ENCODE assay signal across 19 cellular contexts in genomic region chr10:85222300-85222699, GRCh38.
DNase-seq lines count a peak whose midpoint lies in the region; ATAC-seq and TF ChIP-seq lines count a peak whose summit lies in the region.
"Had no signal": no experiment of that assay in that cellular context is flagged by ENCODE, and none has a peak within 500 bp of the region (broad histone marks: within the 10 kb centered on the region; RNA-seq: fewer than 3 reads in every experiment).

No MANE protein-coding gene starts in this region.

- H3K4me3 ChIP-seq in breast epithelium (no peak overlapping the region), Panc1 (ENCODE audit: low read depth in 2 of 2, low read length in 2 of 2) (no peak overlapping the region), right lobe of liver (no peak overlapping the region)
- H3K4me3 ChIP-seq: GM23338, K562, SJCRH30 had no signal

- no peak overlapping the region for H3K4me3 Mint-ChIP-seq in MCF 10A (ENCODE audit: unreplicated experiment)
- H3K4me3 Mint-ChIP-seq: GM23338 had no signal

- BruUV-seq in MCF 10A (replicated peaks; lab: Mats Ljungman, UMichigan) (no TSS peak), Panc1 (replicated peaks; lab: Mats Ljungman, UMichigan) (no TSS peak)

- H3K36me3 Mint-ChIP-seq in MCF 10A (ENCODE audit: insufficient read depth, unreplicated experiment) = no peaks in the 10 kb centered on the region

- H3K36me3 ChIP-seq in breast epithelium (no peaks in the 10 kb centered on the region), Panc1 (ENCODE audit: control insufficient read depth, insufficient read depth, low read length) (no peaks in the 10 kb centered on the region), right lobe of liver (no peaks in the 10 kb centered on the region)
- H3K36me3 ChIP-seq: SJCRH30 had no signal

- in situ Hi-C loops in Panc1 (cut with HindIII; ENCODE audit: low pct_unique_long_range_greater_than_20kb, low sequenced_read_pairs) = no loop called here

- H3K27ac ChIP-seq in breast epithelium (no peak overlapping the region), Panc1 (ENCODE audit: low read length) (no peak overlapping the region), right lobe of liver (no peak overlapping the region)
- H3K27ac ChIP-seq: RWPE1, SJCRH30 had no signal

- DNase-seq in MCF 10A (ENCODE audit: unreplicated experiment) (peak; percentile 14), breast epithelium (ENCODE audit: low spot score in 2 of 2) (no peak), Panc1 (ENCODE audit: low read depth, low spot score) (no peak), right lobe of liver (no peak), putamen (ENCODE audit: low spot score) (peak; percentile 7), SKM-1 (lab: John Stamatoyannopoulos, UW; ENCODE audit: unreplicated experiment) (no peak)
- no peak for DNase-seq in activated naive CD4-positive, alpha-beta T cell treated with Interleukin-2 at 50 U/mL for 16 hours
- DNase-seq: COR-L47, DMS79, NCI-H1436 treated with DMSO at 0.1 percent for 48 hours, NCI-H2081 treated with DMSO at 0.1 percent for 48 hours, NCI-H345, NCI-H526, SJCRH30 had no signal

- no peaks in the 10 kb centered on the region for H3K27me3 Mint-ChIP-seq in MCF 10A (ENCODE audit: insufficient read depth, unreplicated experiment)

- peaks cover 17% of the 10 kb centered on the region for H3K9me3 Mint-ChIP-seq in MCF 10A (ENCODE audit: unreplicated experiment)

- H3K27ac Mint-ChIP-seq in MCF 10A (ENCODE audit: low read depth, unreplicated experiment) = no peak overlapping the region
- H3K27ac Mint-ChIP-seq: GM23338 had no signal

- no peaks in the 10 kb centered on the region for H3K4me1 ChIP-seq in breast epithelium
- no peaks in the 10 kb centered on the region for H3K4me1 ChIP-seq in Panc1 (ENCODE audit: control insufficient read depth, insufficient read depth, low read length)
- no peaks in the 10 kb centered on the region for H3K4me1 ChIP-seq in right lobe of liver
- H3K4me1 ChIP-seq: SJCRH30 had no signal

- intact Hi-C loops in MCF 10A (cut with micrococcal nuclease) = no loop called here
- intact Hi-C loops in breast epithelium (cut with DNase I; ENCODE audit: low total_unique reads) = no loop called here
- intact Hi-C loops in Panc1 (cut with micrococcal nuclease; ENCODE audit: unreplicated experiment) = no loop called here
- intact Hi-C loops in right lobe of liver (cut with DNase I) = no loop called here

- H3K4me1 Mint-ChIP-seq in MCF 10A (ENCODE audit: insufficient read depth, unreplicated experiment) = no peaks in the 10 kb centered on the region
- H3K4me1 Mint-ChIP-seq: GM23338 had no signal

- TF ChIP-seq POLR2A in breast epithelium (IDR thresholded peaks at IDR 0.05) (no peak), right lobe of liver (IDR thresholded peaks at IDR 0.05) (no peak)

- ATAC-seq in Panc1 = no peak
- ATAC-seq in right lobe of liver = peak; percentile 28 to 55 (median 42)
- ATAC-seq in HG03439 (IDR thresholded peaks at IDR 0.05; ENCODE audit: unreplicated experiment) = no peak
- ATAC-seq: GM23338, HCT116, K562 had no signal

- H3K27me3 ChIP-seq in breast epithelium (no peaks in the 10 kb centered on the region), Panc1 (ENCODE audit: control insufficient read depth, insufficient read depth, low read length) (no peaks in the 10 kb centered on the region), right lobe of liver (no peaks in the 10 kb centered on the region)
- H3K27me3 ChIP-seq: SJCRH30 had no signal

- no peak for TF ChIP-seq CTCF in MCF 10A (IDR thresholded peaks at IDR 0.05; ENCODE audit: unreplicated experiment)
- TF ChIP-seq CTCF in breast epithelium (IDR thresholded peaks at IDR 0.05) = no peak
- TF ChIP-seq CTCF in Panc1 (IDR thresholded peaks at IDR 0.05) = peak; percentile 6; the same call in 1 of the 2 replicates
- peak in 3 of 4 donors; percentile 29 to 41 (median 31) for TF ChIP-seq CTCF in right lobe of liver (IDR thresholded peaks at IDR 0.05)

- CTCF ChIA-PET in MCF 10A (lab: Yijun Ruan, JAX) (no interaction called here), Panc1 (lab: Charles Lee) (no interaction called here)

- WGBS in right lobe of liver (ENCODE audit: insufficient coverage, low coverage, low lambda C conversion rate, missing lambda C conversion rate) = 52% methylated on average over 2 of the region's 2 CpGs

- H3K9me3 ChIP-seq in breast epithelium (no peaks in the 10 kb centered on the region), Panc1 (ENCODE audit: control insufficient read depth, insufficient read depth, low read depth, low read length) (no peaks in the 10 kb centered on the region), right lobe of liver (no peaks in the 10 kb centered on the region)
- H3K9me3 ChIP-seq: SJCRH30 had no signal

- POLR2A ChIA-PET in MCF 10A (lab: Yijun Ruan, JAX) = no interaction called here
- POLR2A ChIA-PET in Panc1 (lab: Charles Lee) = no interaction called here

Comparison
In these comparisons a context has a peak if more than half of its experiments do, and no peak if none do; other contexts are left out.
1. DNase-seq: peak in MCF 10A (single experiment) and putamen (single experiment); none in breast epithelium (0 of 2), Panc1 (single experiment), right lobe of liver (0 of 3), activated naive CD4-positive, alpha-beta T cell treated with Interleukin-2 at 50 U/mL for 16 hours (single experiment) and SKM-1 (single experiment).
2. CTCF ChIP-seq: peak in Panc1 (single experiment) and right lobe of liver (3 of 4); none in MCF 10A (single experiment) and breast epithelium (0 of 3).
3. ATAC-seq: peak in right lobe of liver (4 of 4); none in Panc1 (single experiment) and HG03439 (single experiment).